Comparison of ENCODE assay signal across 39 cellular contexts in genomic region chr4:67790721-67791120, GRCh38. TPM values are rescaled to one million over a fixed set of nuclear protein-coding genes. Genes with fewer than 3 reads are reported as not detected.
"Had no signal": no experiment of that assay in that cellular context is flagged by ENCODE, and none has a peak within 500 bp of the region (broad histone marks: within the 10 kb centered on the region; RNA-seq: fewer than 3 reads in every experiment).

No MANE protein-coding gene starts in this region.

- H3K27me3 ChIP-seq: MG63 had no signal

- DNase-seq: MG63, MM.1S, MV-4-11, NCI-H1048, NCI-H1092, NCI-H1092 treated with DMSO at 0.1 percent for 48 hours, NCI-H1105, NCI-H1105 treated with DMSO at 0.1 percent for 48 hours, NCI-H1417, NCI-H1417 treated with DMSO at 0.1 percent for 48 hours, NCI-H1436, NCI-H1436 treated with DMSO at 0.1 percent for 48 hours, NCI-H146, NCI-H1694, NCI-H1694 treated with DMSO at 0.1 percent for 48 hours, NCI-H187, NCI-H187 treated with DMSO at 0.1 percent for 48 hours, NCI-H1930, NCI-H2029, NCI-H2029 treated with DMSO at 0.1 percent for 48 hours, NCI-H2081, NCI-H2081 treated with DMSO at 0.1 percent for 48 hours, NCI-H2107, NCI-H2171, NCI-H2171 treated with DMSO at 0.1 percent for 48 hours, NCI-H2227 treated with DMSO at 0.1 percent for 48 hours, NCI-H226, NCI-H345, NCI-H446, NCI-H446 treated with DMSO at 0.1 percent for 48 hours, NCI-H510A, NCI-H510A treated with DMSO at 0.1 percent for 48 hours, NCI-H524, NCI-H524 treated with DMSO at 0.1 percent for 48 hours, NCI-H526 had no signal

- H3K36me3 ChIP-seq: MG63 had no signal

- H3K4me3 ChIP-seq: MG63 had no signal

- H3K9me3 ChIP-seq: MG63 had no signal

RNA-seq across cellular contexts. Expression of gene GNRHR, which starts 36.5 kb away (rescaled TPM):
- total RNA-seq: LHCN-M2, M059J, MCF 10A, NCI-H460 had no signal
